ENCODE assay signal across 11 cellular contexts in genomic region chr7:103991406-103991805, GRCh38. TPM values are rescaled to one million over a fixed set of nuclear protein-coding genes. Genes with fewer than 3 reads are reported as not detected.
"Had no signal": no experiment of that assay in that cellular context is flagged by ENCODE, and none has a peak within 500 bp of the region (broad histone marks: within the 10 kb centered on the region; RNA-seq: fewer than 3 reads in every experiment).

No MANE protein-coding gene starts in this region.

- H3K9me3 Mint-ChIP-seq: HFFc6 had no signal

- DNase-seq: GOT3, H7, HFFc6, IMR-90, KBM-7 had no signal

- H3K36me3 ChIP-seq: HAP-1 had no signal

- H3K27ac ChIP-seq: GM23248, HL-60, KMS-11 had no signal

- H3K4me2 ChIP-seq: KMS-11 had no signal

- H3K4me3 ChIP-seq: GM23248, HAP-1 had no signal

- H3K9me3 ChIP-seq: HAP-1 had no signal

- H3K4me3 Mint-ChIP-seq: HFFc6 had no signal

- H2AFZ ChIP-seq: GM23248 had no signal

- ATAC-seq: HCT116 had no signal

- H3K9ac ChIP-seq: GM23248, KMS-11 had no signal

- H3K27ac Mint-ChIP-seq: HFFc6 had no signal

RNA-seq across cellular contexts. Expression of gene RELN, which starts 1.9 kb away (rescaled TPM):
- total RNA-seq: H4 had no signal
